In the genomic region with DNA sequence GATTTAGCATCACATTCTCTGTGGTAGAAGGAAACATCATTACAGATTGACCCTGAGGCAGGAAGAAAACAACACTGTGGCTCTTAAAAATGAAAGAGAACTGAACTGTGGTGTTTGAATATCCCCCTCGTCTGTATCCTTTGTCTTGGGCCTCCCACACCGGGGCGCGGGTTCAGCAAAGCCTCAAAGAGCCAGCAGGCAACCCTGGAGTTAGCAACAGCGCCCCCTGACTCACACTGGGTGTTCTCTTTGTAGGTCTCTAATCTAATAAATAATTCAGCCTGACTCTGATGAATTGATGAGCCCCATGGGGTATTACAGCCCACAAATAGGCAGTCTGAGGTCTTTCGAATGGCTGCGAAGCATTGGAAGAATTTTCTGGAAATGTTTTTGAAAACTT, we compare ENCODE assay signal across 11 cellular contexts. TPM values are rescaled to one million over a fixed set of nuclear protein-coding genes. Genes with fewer than 3 reads are reported as not detected.
DNase-seq lines count a peak whose midpoint lies in the region; ATAC-seq and TF ChIP-seq lines count a peak whose summit lies in the region.
"Had no signal": no experiment of that assay in that cellular context is flagged by ENCODE, and none has a peak within 500 bp of the region (broad histone marks: within the 10 kb centered on the region; RNA-seq: fewer than 3 reads in every experiment).

No MANE protein-coding gene starts in this region.

- H3K79me2 ChIP-seq in PC-3 (ENCODE audit: low read length), result no peaks in the 10 kb centered on the region

- no peak overlapping the region for H3K4me3 ChIP-seq in PC-3 (ENCODE audit: low read length)
- no peak overlapping the region for H3K4me3 ChIP-seq in CD8-positive, alpha-beta memory T cell (ENCODE audit: low read length)
- H3K4me3 ChIP-seq: upper lobe of right lung had no signal

- H3K36me3 ChIP-seq in PC-3 (ENCODE audit: low read depth, low read length), result no peaks in the 10 kb centered on the region
- no peaks in the 10 kb centered on the region for H3K36me3 ChIP-seq in CD8-positive, alpha-beta memory T cell (ENCODE audit: insufficient read depth, low read length)
- H3K36me3 ChIP-seq: upper lobe of right lung had no signal

- H3K9ac ChIP-seq in PC-3 (ENCODE audit: low read length), result no peak overlapping the region

- intact Hi-C loops in PC-3 (cut with micrococcal nuclease) (no loop called here), posterior cingulate gyrus (cut with DNase I) (no loop called here)

- no peaks in the 10 kb centered on the region for H3K9me2 ChIP-seq in PC-3 (replicated peaks; ENCODE audit: low read length)

- H3K9me3 Mint-ChIP-seq in glutamatergic neuron (ENCODE audit: unreplicated experiment), result no peaks in the 10 kb centered on the region
- H3K9me3 Mint-ChIP-seq in CD8-positive, alpha-beta memory T cell, result peaks cover 0 to 5% (median 0%) of the 10 kb centered on the region in 5 donors

- TF ChIP-seq CTCF in GM20000 (IDR thresholded peaks at IDR 0.05; ENCODE audit: extremely low read depth, missing control alignments) (no peak), PC-3 (conservative IDR thresholded peaks at IDR 0.05; ENCODE audit: low read depth, low read length) (peak; percentile 49), glutamatergic neuron (IDR thresholded peaks at IDR 0.05; ENCODE audit: partially characterized antibody, unreplicated experiment) (peak; percentile 50)

- no peaks in the 10 kb centered on the region for H4K20me1 ChIP-seq in PC-3 (ENCODE audit: low read length)

- DNase-seq in GM20000 (ENCODE audit: low spot score), result peak; percentile 44
- peak; percentile 10 for DNase-seq in PC-3
- peak; percentile 84 for DNase-seq in glutamatergic neuron
- peak in 6 of 10 donors; percentile 7 to 56 (median 26) for DNase-seq in posterior cingulate gyrus
- DNase-seq in CD8-positive, alpha-beta memory T cell, result no peak
- DNase-seq in NCI-H1417 treated with DMSO at 0.1 percent for 48 hours (lab: John Stamatoyannopoulos, UW), result no peak
- DNase-seq: activated CD8-positive, alpha-beta memory T cell treated with anti-CD3 and anti-CD28 coated beads for 24 hours; left colon; stimulated activated CD4-positive, alpha-beta T cell treated with anti-CD3 and anti-CD28 coated beads, Interleukin-2, amount 100 ng/mL, for 48 hours; upper lobe of right lung had no signal

- H3K9me3 ChIP-seq in PC-3 (ENCODE audit: low read length), result no peaks in the 10 kb centered on the region
- H3K9me3 ChIP-seq in CD8-positive, alpha-beta memory T cell (ENCODE audit: low read length), result no peaks in the 10 kb centered on the region
- H3K9me3 ChIP-seq: upper lobe of right lung had no signal

- POLR2A ChIA-PET in PC-3 (lab: Charles Lee; ENCODE audit: unreplicated experiment), result no interaction called here
- POLR2A ChIA-PET in CD8-positive, alpha-beta memory T cell (lab: Charles Lee), result no interaction called here

- ATAC-seq in PC-3, result no peak
- no peak for ATAC-seq in GM19463 (IDR thresholded peaks at IDR 0.05; ENCODE audit: unreplicated experiment)
- ATAC-seq: left colon, upper lobe of right lung had no signal

- no peaks in the 10 kb centered on the region for H3K4me1 Mint-ChIP-seq in glutamatergic neuron (ENCODE audit: low read depth, unreplicated experiment)
- no peaks in the 10 kb centered on the region for H3K4me1 Mint-ChIP-seq in CD8-positive, alpha-beta memory T cell

- no peaks in the 10 kb centered on the region for H3K27me3 ChIP-seq in PC-3 (ENCODE audit: low read length)
- H3K27me3 ChIP-seq in CD8-positive, alpha-beta memory T cell (ENCODE audit: insufficient read depth, low read length, poor library complexity, severe bottlenecking), result no peaks in the 10 kb centered on the region
- H3K27me3 ChIP-seq: upper lobe of right lung had no signal

- no peaks in the 10 kb centered on the region for H3F3A ChIP-seq in PC-3 (ENCODE audit: low read length, unreplicated experiment)

- BruUV-seq in PC-3 (replicated peaks; lab: Mats Ljungman, UMichigan), result no TSS peak

- no peak overlapping the region for H3K27ac Mint-ChIP-seq in glutamatergic neuron (ENCODE audit: unreplicated experiment)
- no peak overlapping the region for H3K27ac Mint-ChIP-seq in CD8-positive, alpha-beta memory T cell

- CTCF ChIA-PET in PC-3 (lab: Charles Lee), result no interaction called here
- CTCF ChIA-PET in CD8-positive, alpha-beta memory T cell (lab: Charles Lee), result no interaction called here

- peaks cover 2% of the 10 kb centered on the region for H3K27me3 Mint-ChIP-seq in glutamatergic neuron (ENCODE audit: unreplicated experiment)
- H3K27me3 Mint-ChIP-seq in CD8-positive, alpha-beta memory T cell, result peaks cover 0 to 3% of the 10 kb centered on the region in 2 donors

- no peak overlapping the region for H3K4me3 Mint-ChIP-seq in glutamatergic neuron (ENCODE audit: unreplicated experiment)
- H3K4me3 Mint-ChIP-seq in CD8-positive, alpha-beta memory T cell, result no peak overlapping the region

- no peaks in the 10 kb centered on the region for H3K36me3 Mint-ChIP-seq in glutamatergic neuron (ENCODE audit: unreplicated experiment)
- no peaks in the 10 kb centered on the region for H3K36me3 Mint-ChIP-seq in CD8-positive, alpha-beta memory T cell

- no peaks in the 10 kb centered on the region for H3K4me1 ChIP-seq in PC-3 (ENCODE audit: insufficient read depth, low read length)
- H3K4me1 ChIP-seq in CD8-positive, alpha-beta memory T cell (ENCODE audit: insufficient read depth, low read length), result no peaks in the 10 kb centered on the region
- H3K4me1 ChIP-seq: upper lobe of right lung had no signal

- H3K27ac ChIP-seq in PC-3 (ENCODE audit: low read length), result no peak overlapping the region
- H3K27ac ChIP-seq in CD8-positive, alpha-beta memory T cell (ENCODE audit: low read depth, low read length), result no peak overlapping the region
- H3K27ac ChIP-seq: upper lobe of right lung had no signal

- peak overlapping the region; percentile 63 for H2AFZ ChIP-seq in PC-3 (ENCODE audit: low read length)

- H3K4me2 ChIP-seq in PC-3 (ENCODE audit: low read length), result no peak overlapping the region

RNA-seq across cellular contexts. Expression of a gene that starts 46.1 kb away (rescaled TPM):
- 1.6 and 2.8 TPM in 2 replicates for total RNA-seq in PC-3 (2014; rRNA removed)
- 2.2 TPM for total RNA-seq in glutamatergic neuron (ENCODE audit: unreplicated experiment)
- 1 to 10 TPM; 4.1 TPM for total RNA-seq in CD8-positive, alpha-beta memory T cell
- polyA plus RNA-seq in CD8-positive, alpha-beta memory T cell, result 39.1 TPM

Comparison
In these comparisons a context has a peak if more than half of its experiments do, and no peak if none do; other contexts are left out.
1. DNase-seq: peak in GM20000 (single experiment), PC-3 (single experiment), glutamatergic neuron (single experiment) and posterior cingulate gyrus (6 of 10); none in CD8-positive, alpha-beta memory T cell (0 of 5) and NCI-H1417 treated with DMSO at 0.1 percent for 48 hours (single experiment).